2 cellular contexts compared by ENCODE assay signal in genomic region chr18:23268641-23269040, GRCh38.
TF ChIP-seq lines count a peak whose summit lies in the region.

No MANE protein-coding gene starts in this region.

TF ChIP-seq in WTC11, 78 proteins besides CTCF, POLR2A, EP300 and RAD21:
- TF ChIP-seq AFF4 (CRISPR knock-in tag; IDR thresholded peaks at IDR 0.05; ENCODE audit: borderline replicate concordance) (no peak), TEAD4 (CRISPR knock-in tag; IDR thresholded peaks at IDR 0.05) (no peak), ZNF317 (CRISPR knock-in tag; IDR thresholded peaks at IDR 0.05; ENCODE audit: borderline replicate concordance, low read depth) (no peak), ERG (CRISPR knock-in tag; IDR thresholded peaks at IDR 0.05) (no peak), EMX1 (CRISPR knock-in tag; IDR thresholded peaks at IDR 0.05) (no peak), KAT7 (CRISPR knock-in tag; IDR thresholded peaks at IDR 0.05; ENCODE audit: borderline replicate concordance) (no peak), ZNF281 (CRISPR knock-in tag; IDR thresholded peaks at IDR 0.05) (no peak), CREB1 (CRISPR knock-in tag; IDR thresholded peaks at IDR 0.05) (no peak), NR2C2 (CRISPR knock-in tag; IDR thresholded peaks at IDR 0.05) (no peak), ATF3 (CRISPR knock-in tag; conservative IDR thresholded peaks at IDR 0.05) (no peak), HMGA2 (CRISPR knock-in tag; IDR thresholded peaks at IDR 0.05) (no peak), ZNF232 (CRISPR knock-in tag; IDR thresholded peaks at IDR 0.05) (no peak), GABPB1 (CRISPR knock-in tag; IDR thresholded peaks at IDR 0.05) (no peak), TEAD1 (CRISPR knock-in tag; IDR thresholded peaks at IDR 0.05) (no peak), FOXP1 (CRISPR knock-in tag; IDR thresholded peaks at IDR 0.05; ENCODE audit: borderline replicate concordance) (no peak), USF1 (CRISPR knock-in tag; IDR thresholded peaks at IDR 0.05) (no peak), SMAD4 (CRISPR knock-in tag; IDR thresholded peaks at IDR 0.05) (no peak)

TF ChIP-seq in H1, 55 proteins besides CTCF, POLR2A, EP300 and RAD21 (continued from another document):
- TF ChIP-seq USF2 (IDR thresholded peaks at IDR 0.05; ENCODE audit: low read length) = no peak
- no peak for TF ChIP-seq ASH2L (IDR thresholded peaks at IDR 0.05; ENCODE audit: low read length)
- TF ChIP-seq KDM1A (IDR thresholded peaks at IDR 0.05; ENCODE audit: borderline replicate concordance, low read length) = no peak
- TF ChIP-seq TEAD4 (IDR thresholded peaks at IDR 0.05; ENCODE audit: low read depth, low read length) = no peak
- no peak for TF ChIP-seq HDAC2 (IDR thresholded peaks at IDR 0.05; ENCODE audit: borderline replicate concordance in 1 of 2, low read depth in 2 of 2, low read length in 2 of 2)
- no peak for TF ChIP-seq PHF8 (conservative IDR thresholded peaks at IDR 0.05; ENCODE audit: low read depth, low read length)
- no peak for TF ChIP-seq NANOG (IDR thresholded peaks at IDR 0.05; ENCODE audit: insufficient read depth, low read depth, low read length, poor library complexity, severe bottlenecking)
- no peak for TF ChIP-seq ZNF274 (IDR thresholded peaks at IDR 0.05; ENCODE audit: borderline replicate concordance, extremely low read depth, low read length)
- TF ChIP-seq CBX8 (IDR thresholded peaks at IDR 0.05; ENCODE audit: borderline replicate concordance, low read depth, low read length) = no peak
- TF ChIP-seq KDM5A (IDR thresholded peaks at IDR 0.05; ENCODE audit: low read length) = no peak
- TF ChIP-seq CEBPB (IDR thresholded peaks at IDR 0.05; ENCODE audit: low read depth, low read length) = no peak
- TF ChIP-seq CTBP2 (IDR thresholded peaks at IDR 0.05; ENCODE audit: borderline replicate concordance, insufficient read depth, insufficient read length, low read length) = no peak
- no peak for TF ChIP-seq GTF2F1 (IDR thresholded peaks at IDR 0.05; ENCODE audit: borderline replicate concordance, low read depth, low read length)
- TF ChIP-seq TAF7 (optimal IDR thresholded peaks at IDR 0.05; ENCODE audit: borderline replicate concordance, low read depth, low read length) = no peak
- TF ChIP-seq SP1 (IDR thresholded peaks at IDR 0.05; ENCODE audit: low read depth, low read length) = no peak
- TF ChIP-seq TAF1 (IDR thresholded peaks at IDR 0.05; ENCODE audit: low read depth, low read length) = no peak
- TF ChIP-seq JUN (IDR thresholded peaks at IDR 0.05; ENCODE audit: low read depth, low read length) = no peak
- TF ChIP-seq CHD1 (IDR thresholded peaks at IDR 0.05; ENCODE audit: low read depth, low read length) = no peak
- TF ChIP-seq SP4 (IDR thresholded peaks at IDR 0.05; ENCODE audit: low read length) = no peak
